26 cellular contexts compared by ENCODE assay signal in the genomic region with DNA sequence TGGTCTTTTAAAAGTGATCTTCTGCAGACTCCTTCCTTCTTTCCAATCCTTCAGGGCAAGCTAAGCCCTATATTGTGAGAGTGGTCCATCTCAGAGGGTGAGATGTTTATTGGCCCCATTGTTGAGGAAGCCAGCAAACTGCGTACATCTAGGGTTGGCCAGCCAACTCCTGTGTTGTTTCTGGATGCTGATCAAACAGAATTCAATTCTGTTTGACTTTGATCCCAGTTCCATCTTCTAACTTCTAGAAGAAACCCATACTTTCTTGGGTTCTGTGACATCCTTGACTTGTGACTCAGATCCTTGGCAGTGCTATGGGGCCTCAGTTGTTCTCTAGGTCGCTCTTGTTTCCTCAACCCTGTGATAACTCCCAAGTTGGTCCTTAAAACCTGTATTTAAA.
"Had no signal": no experiment of that assay in that cellular context is flagged by ENCODE, and none has a peak within 500 bp of the region (broad histone marks: within the 10 kb centered on the region; RNA-seq: fewer than 3 reads in every experiment).

No MANE protein-coding gene starts in this region.

- H3K9me3 Mint-ChIP-seq: stimulated activated memory B cell treated with anti-CD40 and anti-IgM and Interleukin-4, amounts not matched to agents 10 μg/mL and 1 μg/mL and 100 μg/mL, for 72 hours had no signal

- H3K36me3 ChIP-seq: gastroesophageal sphincter, heart right ventricle, left lung, neural progenitor cell, right atrium auricular region, spleen, thoracic aorta, tibial nerve, upper lobe of right lung, uterus had no signal

- H3K4me3 Mint-ChIP-seq: endodermal cell; naive thymus-derived CD4-positive, alpha-beta T cell; neural progenitor cell; stimulated activated memory B cell treated with anti-CD40 and anti-IgM and Interleukin-4, amounts not matched to agents 10 μg/mL and 1 μg/mL and 100 μg/mL, for 72 hours had no signal

- H3K27ac Mint-ChIP-seq: endodermal cell; naive thymus-derived CD4-positive, alpha-beta T cell; neural progenitor cell; progenitor cell of endocrine pancreas; stimulated activated memory B cell treated with anti-CD40 and anti-IgM and Interleukin-4, amounts not matched to agents 10 μg/mL and 1 μg/mL and 100 μg/mL, for 72 hours had no signal

- H3K27me3 Mint-ChIP-seq: stimulated activated memory B cell treated with anti-CD40 and anti-IgM and Interleukin-4, amounts not matched to agents 10 μg/mL and 1 μg/mL and 100 μg/mL, for 72 hours had no signal

- H3K4me2 ChIP-seq: neural progenitor cell had no signal

- H3K27ac ChIP-seq: epithelial cell of prostate, gastroesophageal sphincter, heart right ventricle, left lung, neural progenitor cell, parathyroid adenoma, right atrium auricular region, skin epidermis, spleen, thoracic aorta, tibial nerve, upper lobe of right lung had no signal

- H2AFZ ChIP-seq: neural progenitor cell, parathyroid adenoma had no signal

- H3K79me2 ChIP-seq: parathyroid adenoma had no signal

- H3K4me3 ChIP-seq: gastroesophageal sphincter, heart right ventricle, left lung, neural progenitor cell, right atrium auricular region, skin epidermis, spleen, thoracic aorta, tibial nerve, upper lobe of right lung, uterus had no signal

- ATAC-seq: esophagus mucosa; gastroesophageal sphincter; naive thymus-derived CD4-positive, alpha-beta T cell; sciatic nerve; stimulated activated memory B cell treated with anti-CD40 and anti-IgM and Interleukin-4, amounts not matched to agents 10 μg/mL and 1 μg/mL and 100 μg/mL, for 72 hours; stimulated activated naive CD8-positive, alpha-beta T cell treated with anti-CD3 and anti-CD28 coated beads, Interleukin-15, Interleukin-2, amounts not matched to agents 100 U/mL and 50 U/mL, for 24 hours; upper lobe of right lung had no signal

- H3K9me3 ChIP-seq: gastroesophageal sphincter, heart right ventricle, left lung, right atrium auricular region, spleen, thoracic aorta, tibial nerve, upper lobe of right lung had no signal

- H3K4me1 ChIP-seq: left lung, parathyroid adenoma, right atrium auricular region, spleen, tibial nerve, upper lobe of right lung had no signal

- H3K27me3 ChIP-seq: gastroesophageal sphincter, heart right ventricle, left lung, neural progenitor cell, right atrium auricular region, spleen, tibial nerve, upper lobe of right lung, uterus had no signal

- H3K36me3 Mint-ChIP-seq: naive thymus-derived CD4-positive, alpha-beta T cell; neural progenitor cell; stimulated activated memory B cell treated with anti-CD40 and anti-IgM and Interleukin-4, amounts not matched to agents 10 μg/mL and 1 μg/mL and 100 μg/mL, for 72 hours had no signal

- H3K4me1 Mint-ChIP-seq: naive thymus-derived CD4-positive, alpha-beta T cell; neural progenitor cell; stimulated activated memory B cell treated with anti-CD40 and anti-IgM and Interleukin-4, amounts not matched to agents 10 μg/mL and 1 μg/mL and 100 μg/mL, for 72 hours had no signal

- H3K9ac ChIP-seq: neural progenitor cell, parathyroid adenoma had no signal

- DNase-seq: effector CD8-positive, alpha-beta T cell; endodermal cell; heart right ventricle; hippocampal formation; left cardiac atrium; left lung; mesendoderm; midbrain; naive thymus-derived CD4-positive, alpha-beta T cell; spleen; stimulated activated CD4-positive, alpha-beta T cell treated with anti-CD3 and anti-CD28 coated beads, Interleukin-4, amount 100 ng/mL, for 4 hours; stimulated activated naive CD8-positive, alpha-beta T cell treated with anti-CD3 and anti-CD28 coated beads, Interleukin-15, Interleukin-2, amounts not matched to agents 100 U/mL and 50 U/mL, for 24 hours; upper lobe of right lung; uterus had no signal
